Comparison of ENCODE assay signal across 24 cellular contexts in the genomic region with DNA sequence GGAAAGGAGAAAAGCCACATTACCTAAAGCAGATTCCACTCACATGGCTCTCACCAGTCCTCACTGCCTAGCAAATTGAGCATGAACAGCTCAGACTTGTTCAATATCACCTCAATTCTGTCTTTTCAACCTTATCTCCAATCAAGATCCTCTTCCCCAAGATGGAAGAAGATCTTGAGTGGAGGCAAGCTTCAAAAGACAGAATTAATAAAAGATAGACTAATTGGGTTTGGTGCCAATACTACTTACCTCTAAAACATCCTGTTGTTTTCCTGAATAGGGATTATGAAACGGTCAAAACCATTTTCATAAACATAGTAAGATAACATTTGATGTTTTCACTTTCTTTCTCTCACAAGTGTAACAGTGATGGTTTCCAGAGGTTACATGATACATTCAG.
"Had no signal": no experiment of that assay in that cellular context is flagged by ENCODE, and none has a peak within 500 bp of the region (broad histone marks: within the 10 kb centered on the region; RNA-seq: fewer than 3 reads in every experiment).

No MANE protein-coding gene starts in this region.

- H3K4me3 Mint-ChIP-seq: dendritic cell treated with granulocyte-macrophage colony-stimulating factor and Interleukin-4, amounts not matched to agents 40 ng/mL and 50 ng/mL, for 4 days; effector memory CD8-positive, alpha-beta T cell; endodermal cell; mesothelial cell of epicardium had no signal

- H3K27ac ChIP-seq: colonic mucosa, epithelial cell of prostate, esophagus squamous epithelium, gastrocnemius medialis, left lung, lower lobe of right lung had no signal

- H3K4me1 ChIP-seq: colonic mucosa, gastrocnemius medialis, left lung, lower lobe of right lung had no signal

- H3K4me3 ChIP-seq: colonic mucosa, esophagus squamous epithelium, gastrocnemius medialis, heart right ventricle, left lung, lower lobe of right lung, mucosa of descending colon had no signal

- H3K36me3 Mint-ChIP-seq: mesothelial cell of epicardium had no signal

- H3K9me3 ChIP-seq: colonic mucosa, esophagus squamous epithelium, gastrocnemius medialis, heart right ventricle, left lung, lower lobe of right lung, mucosa of descending colon had no signal

- H3K27ac Mint-ChIP-seq: dendritic cell treated with granulocyte-macrophage colony-stimulating factor and Interleukin-4, amounts not matched to agents 40 ng/mL and 50 ng/mL, for 4 days; effector memory CD8-positive, alpha-beta T cell; endodermal cell; mesothelial cell of epicardium had no signal

- H3K4me1 Mint-ChIP-seq: endodermal cell had no signal

- H3K9me3 Mint-ChIP-seq: dendritic cell treated with granulocyte-macrophage colony-stimulating factor and Interleukin-4, amounts not matched to agents 40 ng/mL and 50 ng/mL, for 4 days; effector memory CD8-positive, alpha-beta T cell; endodermal cell; mesothelial cell of epicardium had no signal

- H3K36me3 ChIP-seq: colonic mucosa, esophagus squamous epithelium, gastrocnemius medialis, heart right ventricle, left lung, lower lobe of right lung had no signal

- H3K27me3 Mint-ChIP-seq: dendritic cell treated with granulocyte-macrophage colony-stimulating factor and Interleukin-4, amounts not matched to agents 40 ng/mL and 50 ng/mL, for 4 days had no signal

- H3K27me3 ChIP-seq: colonic mucosa, esophagus squamous epithelium, gastrocnemius medialis, heart right ventricle, left lung had no signal

- ATAC-seq: effector memory CD8-positive, alpha-beta T cell; esophagus mucosa; gastrocnemius medialis; heart right ventricle; left cardiac atrium; left lung; lower lobe of right lung; mucosa of descending colon had no signal

- DNase-seq: colonic mucosa; cortex of kidney; effector CD8-positive, alpha-beta T cell; effector memory CD8-positive, alpha-beta T cell; endodermal cell; erythroblast; esophagus squamous epithelium; foreskin fibroblast; foreskin melanocyte; gastrocnemius medialis; glutamatergic neuron; head of caudate nucleus; heart right ventricle; hippocampal formation; left cardiac atrium; left lung; left ventricle myocardium superior; lower lobe of right lung; mesenchymal stem cell; mucosa of descending colon had no signal
